8 cellular contexts compared by ENCODE assay signal in the genomic region with DNA sequence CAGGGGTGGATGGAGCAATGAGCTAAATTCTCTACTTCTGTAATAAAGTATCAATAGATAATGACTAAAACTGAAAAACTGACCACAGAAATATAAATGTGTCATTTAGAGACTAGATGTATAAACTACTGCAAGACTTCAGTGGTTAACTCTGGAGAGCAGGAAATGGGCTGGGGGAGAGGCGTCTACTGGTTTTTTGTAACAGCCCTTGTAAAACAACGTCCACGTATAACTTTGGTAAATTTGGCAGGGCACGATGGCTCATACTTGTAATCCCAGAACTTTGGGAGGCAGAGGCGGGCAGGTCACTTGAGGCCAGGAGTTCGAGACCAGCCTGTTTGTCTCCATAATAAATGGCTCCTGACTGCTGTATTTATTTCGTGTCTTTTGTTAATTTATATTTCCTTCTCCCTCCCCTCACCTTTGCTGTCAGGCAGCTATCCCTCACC. TPM values are rescaled to one million over a fixed set of nuclear protein-coding genes. Genes with fewer than 3 reads are reported as not detected.
A peak's percentile ranks its signal among the peaks of the same experiment; 100 is the strongest.
DNase-seq lines count a peak whose midpoint lies in the region; ATAC-seq, FAIRE-seq and TF ChIP-seq lines count a peak whose summit lies in the region.

No MANE protein-coding gene starts in this region.

- H3K27me3 ChIP-seq in OCI-LY1 (ENCODE audit: insufficient read depth, low read length), result no peaks in the 10 kb centered on the region

- no peak overlapping the region for H2AFZ ChIP-seq in OCI-LY1 (ENCODE audit: low read length)

- H3K27ac Mint-ChIP-seq in central memory CD8-positive, alpha-beta T cell (ENCODE audit: low read depth), result peak overlapping the region; percentile 92

- peaks cover 87% of the 10 kb centered on the region for H3K4me1 Mint-ChIP-seq in central memory CD8-positive, alpha-beta T cell

- 64 to 66% methylated on average over 7 of the region's 7 CpGs for WGBS in lower leg skin, 2 donors

- H3K4me3 ChIP-seq in OCI-LY1 (ENCODE audit: low read depth, low read length, poor library complexity, severe bottlenecking) (no peak overlapping the region), lower leg skin (ENCODE audit: low read depth, poor library complexity, severe bottlenecking) (no peak overlapping the region)

- TF ChIP-seq CTCF in OCI-LY1 (IDR thresholded peaks at IDR 0.05; ENCODE audit: low read length), result no peak
- no peak for TF ChIP-seq CTCF in omental fat pad (IDR thresholded peaks at IDR 0.05)
- TF ChIP-seq CTCF in lower leg skin (IDR thresholded peaks at IDR 0.05), result no peak

- H3K9me3 Mint-ChIP-seq in central memory CD8-positive, alpha-beta T cell, result no peaks in the 10 kb centered on the region

- H3F3A ChIP-seq in OCI-LY1 (ENCODE audit: insufficient read depth, low read length), result no peaks in the 10 kb centered on the region

- peak; percentile 69 for ATAC-seq in GM18511 (IDR thresholded peaks at IDR 0.05; ENCODE audit: unreplicated experiment)
- ATAC-seq in HG02798 (IDR thresholded peaks at IDR 0.05; ENCODE audit: poor library complexity, unreplicated experiment), result peak; percentile 44
- peak; percentile 66 for ATAC-seq in central memory CD8-positive, alpha-beta T cell (replicated peaks; ENCODE audit: extremely low read depth, poor library complexity, severe bottlenecking)
- no peak for ATAC-seq in omental fat pad (ENCODE audit: low FRiP score)

- H3K4me2 ChIP-seq in OCI-LY1 (ENCODE audit: low read length), result peak overlapping the region; percentile 24; the same call in 1 of the 2 replicates

- peak overlapping the region; percentile 38 for H3K27ac ChIP-seq in OCI-LY1 (ENCODE audit: low read depth, low read length, poor library complexity, severe bottlenecking)

- H3K36me3 Mint-ChIP-seq in central memory CD8-positive, alpha-beta T cell (ENCODE audit: insufficient read depth), result peaks cover 23% of the 10 kb centered on the region

- H3K79me2 ChIP-seq in OCI-LY1 (ENCODE audit: insufficient read depth, low read length), result peaks cover 14% of the 10 kb centered on the region; the same call in 1 of the 2 replicates

- H4K20me1 ChIP-seq in OCI-LY1 (ENCODE audit: insufficient read depth, low read length), result no peaks in the 10 kb centered on the region

- 0 out of 2 replicates have a peak, but pooled peaks cover 3% of the 10 kb centered on the region for H3K9me3 ChIP-seq in OCI-LY1 (ENCODE audit: low read length)

- H3K4me3 Mint-ChIP-seq in central memory CD8-positive, alpha-beta T cell, result peak overlapping the region; percentile 80

- H3K27me3 Mint-ChIP-seq in central memory CD8-positive, alpha-beta T cell, result no peaks in the 10 kb centered on the region

- intact Hi-C loops in lower leg skin (cut with DNase I; ENCODE audit: low total_unique reads), result no loop called here

- FAIRE-seq in H54 (lab: Jason Lieb, UNC), result no peak

- H3K36me3 ChIP-seq in OCI-LY1 (ENCODE audit: insufficient read depth, low read length), result no peaks in the 10 kb centered on the region

- H3K9me2 ChIP-seq in OCI-LY1 (ENCODE audit: low read depth, low read length), result no peaks in the 10 kb centered on the region

- TF ChIP-seq POLR2A in H54 (IDR thresholded peaks at IDR 0.05; ENCODE audit: low read depth, low read length) (no peak), lower leg skin (IDR thresholded peaks at IDR 0.05) (no peak)

- peak; percentile 19 to 59 for DNase-seq in central memory CD8-positive, alpha-beta T cell (ENCODE audit: low spot score in 2 of 2)
- DNase-seq in omental fat pad (ENCODE audit: low spot score) (no peak), NCI-H526 (lab: John Stamatoyannopoulos, UW) (no peak), H54 (ENCODE audit: insufficient read length, low spot score) (no peak), lower leg skin (ENCODE audit: low spot score in 2 of 2) (no peak)

- H3K4me1 ChIP-seq in OCI-LY1 (ENCODE audit: insufficient read depth, low read length, severe bottlenecking), result peaks cover 31% of the 10 kb centered on the region

- no peak overlapping the region for H3K9ac ChIP-seq in OCI-LY1 (ENCODE audit: low read length)

RNA-seq across cellular contexts. Expression of a gene that starts 12.5 kb away (rescaled TPM):
- total RNA-seq in omental fat pad (10 to 100 TPM; 11.1 to 33.4 (median 19.8) TPM), lower leg skin (10 to 100 TPM in 1 of 4 donors, 1 to 10 TPM in 3; 6.2 to 11.9 (median 7.5) TPM)

RNA-seq across cellular contexts. Expression of a gene that starts 41.8 kb away (rescaled TPM):
- total RNA-seq in omental fat pad, result 10 to 100 TPM in 3 of 4 donors, 1 to 10 TPM in 1; 8.2 to 13.8 (median 11.4) TPM
- 10 to 100 TPM; 10.4 to 30.4 (median 12.0) TPM for total RNA-seq in lower leg skin

RNA-seq across cellular contexts. Expression of a gene that starts 41.9 kb away (rescaled TPM):
- total RNA-seq in omental fat pad, result 10 to 100 TPM in 3 of 4 donors, 1 to 10 TPM in 1; 8.2 to 14.5 (median 11.1) TPM
- 10 to 100 TPM in 2 of 4 donors, 1 to 10 TPM in 2; 5.1 to 14.8 (median 9.5) TPM for total RNA-seq in lower leg skin

Comparison
In these comparisons a context has a peak if more than half of its experiments do, and no peak if none do; other contexts are left out.
1. DNase-seq: peak in central memory CD8-positive, alpha-beta T cell (2 of 2); none in omental fat pad (single experiment), NCI-H526 (0 of 2), H54 (single experiment) and lower leg skin (0 of 2).